ENCODE assay signal across 13 cellular contexts in genomic region chr3:150583028-150583427, GRCh38. TPM values are rescaled to one million over a fixed set of nuclear protein-coding genes. Genes with fewer than 3 reads are reported as not detected.
A peak's percentile ranks its signal among the peaks of the same experiment; 100 is the strongest.
DNase-seq lines count a peak whose midpoint lies in the region; ATAC-seq, FAIRE-seq and TF ChIP-seq lines count a peak whose summit lies in the region.
"Had no signal": no experiment of that assay in that cellular context is flagged by ENCODE, and none has a peak within 500 bp of the region (broad histone marks: within the 10 kb centered on the region; RNA-seq: fewer than 3 reads in every experiment).

No MANE protein-coding gene starts in this region.

- H3K36me3 ChIP-seq in GM23338 (ENCODE audit: insufficient read depth) = peaks cover 30% of the 10 kb centered on the region; the same call in 1 of the 2 replicates

- H3K4me3 Mint-ChIP-seq in GM23338 = no peak overlapping the region

- no peaks in the 10 kb centered on the region; the same call in 1 of the 2 replicates for H4K20me1 ChIP-seq in GM23338 (replicated peaks; ENCODE audit: insufficient read depth)

- H3K79me2 ChIP-seq in GM23338 (replicated peaks; ENCODE audit: insufficient read depth) = no peaks in the 10 kb centered on the region

- H3K27ac ChIP-seq in GM23338 (ENCODE audit: low read depth) = no peak overlapping the region
- H3K27ac ChIP-seq: prostate gland, thoracic aorta had no signal

- H2AFZ ChIP-seq in GM23338 = no peak overlapping the region

- peak; percentile 42 for FAIRE-seq in GM18507 (lab: Jason Lieb, UNC)
- FAIRE-seq: RCC 7860 had no signal

- in situ Hi-C loops in ACHN (cut with HindIII; ENCODE audit: low pct_ligation_motif_present, low pct_unique_long_range_greater_than_20kb, low sequenced_read_pairs) = no loop called here

- H3K4me1 Mint-ChIP-seq in GM23338 = no peaks in the 10 kb centered on the region

- ATAC-seq in GM19372 (IDR thresholded peaks at IDR 0.05; ENCODE audit: low read depth, unreplicated experiment) = peak; percentile 68
- peak; percentile 52 for ATAC-seq in HG02938 (IDR thresholded peaks at IDR 0.05; ENCODE audit: unreplicated experiment)
- no peak for ATAC-seq in GM23338

- DNase-seq in GM18507 (ENCODE audit: extremely low spot score, insufficient read length, low read depth) (no peak), RPMI8226 (peak; percentile 37), HUDEP-2 (lab: John Stamatoyannopoulos, UW; ENCODE audit: unreplicated experiment in 76 of 76) (no peak), ACHN (no peak), GM23338 (ENCODE audit: low spot score) (no peak)
- no peak for DNase-seq in effector CD8-positive, alpha-beta T cell (lab: John Stamatoyannopoulos, UW)

- H3K27ac Mint-ChIP-seq in GM23338 = no peak overlapping the region

- H3K9me3 Mint-ChIP-seq in GM23338 = no peaks in the 10 kb centered on the region
- H3K9me3 Mint-ChIP-seq: activated naive CD4-positive, alpha-beta T cell treated with anti-CD3 and anti-CD28 coated beads, Interleukin-2, amount 50 U/mL, for 72 hours had no signal

- 0 out of 2 replicates have a peak, but pooled peaks cover 3% of the 10 kb centered on the region for H3F3A ChIP-seq in GM23338 (replicated peaks; ENCODE audit: low read depth)

- H3K36me3 Mint-ChIP-seq in GM23338 (ENCODE audit: low read depth) = peaks cover 55% of the 10 kb centered on the region

- peaks cover 1% of the 10 kb centered on the region for H3K27me3 Mint-ChIP-seq in GM23338 (ENCODE audit: insufficient read depth, low read depth, poor library complexity)

- no peak for TF ChIP-seq CTCF in GM23338 (conservative IDR thresholded peaks at IDR 0.05; ENCODE audit: low read depth in 2 of 2)

- no peak overlapping the region for H3K4me3 ChIP-seq in GM23338
- H3K4me3 ChIP-seq: lung, prostate gland, thoracic aorta had no signal

- H3K4me2 ChIP-seq in GM23338 = no peak overlapping the region

- no peaks in the 10 kb centered on the region for H3K4me1 ChIP-seq in GM23338 (ENCODE audit: insufficient read depth)
- H3K4me1 ChIP-seq: prostate gland had no signal

- no peaks in the 10 kb centered on the region for H3K27me3 ChIP-seq in GM23338 (ENCODE audit: insufficient read depth)

- H3K9me2 ChIP-seq in GM23338 (ENCODE audit: insufficient read depth) = no peaks in the 10 kb centered on the region

TF ChIP-seq in GM23338, 12 proteins besides CTCF, POLR2A, EP300 and RAD21 (continues in another document):
- no peak for TF ChIP-seq EZH2 (IDR thresholded peaks at IDR 0.05; ENCODE audit: low read depth, unreplicated experiment)
- TF ChIP-seq ZNF462 (CRISPR knock-in tag; IDR thresholded peaks at IDR 0.05) = no peak
- no peak for TF ChIP-seq CREB1 (CRISPR knock-in tag; IDR thresholded peaks at IDR 0.05; ENCODE audit: low read depth)
- no peak for TF ChIP-seq STAT1 (IDR thresholded peaks at IDR 0.05; ENCODE audit: unreplicated experiment)
- TF ChIP-seq ZNF331 (CRISPR knock-in tag; IDR thresholded peaks at IDR 0.05; ENCODE audit: low read depth) = no peak
- TF ChIP-seq JUNB (IDR thresholded peaks at IDR 0.05; ENCODE audit: unreplicated experiment) = no peak
- TF ChIP-seq REST (IDR thresholded peaks at IDR 0.05; ENCODE audit: unreplicated experiment) = no peak
- TF ChIP-seq EZH2phosphoT487 (IDR thresholded peaks at IDR 0.05; ENCODE audit: unreplicated experiment) = no peak

RNA-seq across cellular contexts. Expression of gene SELENOT, which starts 20.1 kb away (rescaled TPM):
- 56.1 and 61.9 TPM in 2 replicates for total RNA-seq in GM23338 (2014; rRNA removed; shearing (Covaris generic))
- 51.3 and 61.3 TPM in 2 replicates for polyA plus RNA-seq in GM23338 (2016; fragmentation: Nextera tagmentation; extraction: Ambion mirVana)

RNA-seq across cellular contexts. Expression of gene EIF2A, which starts 36.4 kb away (rescaled TPM):
- total RNA-seq in GM23338 (2014; rRNA removed; shearing (Covaris generic)) = 114 and 153 TPM in 2 replicates
- polyA plus RNA-seq in GM23338 (2016; fragmentation: Nextera tagmentation; extraction: Ambion mirVana) = 65.6 and 95.2 TPM in 2 replicates

RNA-seq across cellular contexts. Expression of gene SERP1, which starts 36.7 kb away (rescaled TPM):
- 214 and 252 TPM in 2 replicates for total RNA-seq in GM23338 (2014; rRNA removed; shearing (Covaris generic))
- 211 and 229 TPM in 2 replicates for polyA plus RNA-seq in GM23338 (2016; fragmentation: Nextera tagmentation; extraction: Ambion mirVana)
